Comparison of ENCODE assay signal across 10 cellular contexts in genomic region chr9:36665921-36666429, GRCh38.
A peak's percentile ranks its signal among the peaks of the same experiment; 100 is the strongest.
DNase-seq lines count a peak whose midpoint lies in the region; ATAC-seq and TF ChIP-seq lines count a peak whose summit lies in the region.
"Had no signal": no experiment of that assay in that cellular context is flagged by ENCODE, and none has a peak within 500 bp of the region (broad histone marks: within the 10 kb centered on the region; RNA-seq: fewer than 3 reads in every experiment).

No MANE protein-coding gene starts in this region.

- peak; percentile 67 for DNase-seq in CMK (ENCODE audit: low read depth)
- DNase-seq in astrocyte of the spinal cord (ENCODE audit: low read depth, low spot score), result peak; percentile 17
- DNase-seq in upper lobe of right lung, result no peak
- DNase-seq in NCI-H1436 (lab: John Stamatoyannopoulos, UW), result no peak
- DNase-seq: activated CD4-positive, CD25-positive, alpha-beta regulatory T cell had no signal

- H3K4me1 ChIP-seq in upper lobe of right lung, result no peaks in the 10 kb centered on the region

- in situ Hi-C loops in astrocyte of the spinal cord (cut with HindIII; ENCODE audit: low sequenced_read_pairs), result no loop called here

- no peak overlapping the region for H3K27ac ChIP-seq in upper lobe of right lung

- intact Hi-C loops in upper lobe of right lung (cut with DNase I), result no loop called here

- no peaks in the 10 kb centered on the region for H3K36me3 ChIP-seq in upper lobe of right lung

- no peaks in the 10 kb centered on the region for H3K27me3 ChIP-seq in upper lobe of right lung

- H3K4me3 ChIP-seq in astrocyte of the spinal cord (ENCODE audit: low read depth, low read length) (no peak overlapping the region), upper lobe of right lung (no peak overlapping the region)

- no peaks in the 10 kb centered on the region for H3K9me3 ChIP-seq in upper lobe of right lung

- TF ChIP-seq CTCF in astrocyte of the spinal cord (IDR thresholded peaks at IDR 0.05; ENCODE audit: low read depth, low read length) (no peak), upper lobe of right lung (IDR thresholded peaks at IDR 0.05) (no peak)

- ATAC-seq in GM19452 (IDR thresholded peaks at IDR 0.05; ENCODE audit: unreplicated experiment), result peak; percentile 78
- peak; percentile 57 for ATAC-seq in HG03521 (IDR thresholded peaks at IDR 0.05; ENCODE audit: unreplicated experiment)
- no peak for ATAC-seq in GM19328 (IDR thresholded peaks at IDR 0.05; ENCODE audit: unreplicated experiment)
- ATAC-seq in upper lobe of right lung, result no peak
- ATAC-seq in HG02623 (IDR thresholded peaks at IDR 0.05; ENCODE audit: unreplicated experiment), result no peak
- ATAC-seq: stimulated activated memory B cell treated with anti-CD40 and anti-IgM and Interleukin-4, amounts not matched to agents 10 μg/mL and 1 μg/mL and 100 μg/mL, for 72 hours had no signal

Comparison
In these comparisons a context has a peak if more than half of its experiments do, and no peak if none do; other contexts are left out.
1. DNase-seq: peak in CMK (single experiment) and astrocyte of the spinal cord (single experiment); none in upper lobe of right lung (single experiment) and NCI-H1436 (single experiment).
2. ATAC-seq: peak in GM19452 (single experiment) and HG03521 (single experiment); none in GM19328 (single experiment), upper lobe of right lung (single experiment) and HG02623 (single experiment).